9 cellular contexts compared by ENCODE assay signal in genomic region chr17:38672788-38673713, GRCh38. TPM values are rescaled to one million over a fixed set of nuclear protein-coding genes. Genes with fewer than 3 reads are reported as not detected.
DNase-seq lines count a peak whose midpoint lies in the region; ATAC-seq, FAIRE-seq and TF ChIP-seq lines count a peak whose summit lies in the region.
"Had no signal": no experiment of that assay in that cellular context is flagged by ENCODE, and none has a peak within 500 bp of the region (broad histone marks: within the 10 kb centered on the region; RNA-seq: fewer than 3 reads in every experiment).

No MANE protein-coding gene starts in this region.

- no peak for FAIRE-seq in pancreas (lab: Jason Lieb, UNC)

- H3K27ac ChIP-seq in DND-41 (ENCODE audit: low read length) (no peak overlapping the region), OCI-LY3 (ENCODE audit: low read length) (no peak overlapping the region), pancreas (no peak overlapping the region)

- H4K20me1 ChIP-seq in DND-41 (ENCODE audit: insufficient read depth, low read length) (peaks cover 15% of the 10 kb centered on the region; the same call in 1 of the 2 replicates), OCI-LY3 (ENCODE audit: insufficient read depth, low read length) (peaks cover 14% of the 10 kb centered on the region; the same call in 1 of the 2 replicates)

- WGBS in pancreas, 2 donors = 24 to 25% methylated on average over 47 of the region's 47 CpGs

- H3K79me2 ChIP-seq in DND-41 (ENCODE audit: insufficient read depth, low read length) (peaks cover 7% of the 10 kb centered on the region; the same call in 1 of the 2 replicates), OCI-LY3 (ENCODE audit: low read length) (peaks cover 12% of the 10 kb centered on the region)

- ATAC-seq in DND-41 (ENCODE audit: insufficient read depth, low read depth) = no peak
- no peak for ATAC-seq in pancreas
- no peak for ATAC-seq in GM18907 (IDR thresholded peaks at IDR 0.05; ENCODE audit: unreplicated experiment)
- ATAC-seq in HG03442 (IDR thresholded peaks at IDR 0.05; ENCODE audit: unreplicated experiment) = no peak

- intact Hi-C loops in pancreas (cut with DNase I) = no loop called here

- DNase-seq in DND-41 = no peak
- peak; percentile 64 for DNase-seq in ecto neural progenitor cell (ENCODE audit: low spot score)
- DNase-seq in pancreas = peak in 3 of 6 donors; percentile 29 to 45 (median 33)
- no peak for DNase-seq in OCI-M2 (lab: John Stamatoyannopoulos, UW; ENCODE audit: unreplicated experiment)
- DNase-seq in NCI-H345 treated with DMSO at 0.1 percent for 48 hours (lab: John Stamatoyannopoulos, UW; ENCODE audit: unreplicated experiment) = no peak
- DNase-seq: SW 1271 had no signal

- H3K4me3 ChIP-seq in DND-41 (ENCODE audit: low read depth in 1 of 2, low read length in 2 of 2) (peak overlapping the region in 1 of 2 experiments; percentile 79; a peak in 1 of 4 replicates), OCI-LY3 (ENCODE audit: low read length) (peak overlapping the region; percentile 94), pancreas (peak overlapping the region; percentile 49 to 73 (median 60))

- TF ChIP-seq CTCF in DND-41 (IDR thresholded peaks at IDR 0.05; ENCODE audit: borderline replicate concordance, extremely low read depth, low read length, poor library complexity, severe bottlenecking) (no peak), OCI-LY3 (IDR thresholded peaks at IDR 0.05; ENCODE audit: low read depth, low read length) (no peak), pancreas (IDR thresholded peaks at IDR 0.05) (no peak)

- H3K4me2 ChIP-seq in DND-41 (ENCODE audit: insufficient read depth, low read length) (peak overlapping the region; percentile 97), OCI-LY3 (ENCODE audit: low read length) (peak overlapping the region; percentile 90)

- no peaks in the 10 kb centered on the region; the same call in 1 of the 2 replicates for H3K36me3 ChIP-seq in DND-41 (ENCODE audit: insufficient read depth, low read length)
- H3K36me3 ChIP-seq in OCI-LY3 (replicated peaks; ENCODE audit: low read depth, low read length) = peaks cover 3% of the 10 kb centered on the region
- no peaks in the 10 kb centered on the region for H3K36me3 ChIP-seq in pancreas

- H3K27me3 ChIP-seq in DND-41 (ENCODE audit: insufficient read depth, low read length, poor library complexity) = peaks cover 18% of the 10 kb centered on the region
- H3K27me3 ChIP-seq in OCI-LY3 (ENCODE audit: low read depth, low read length) = peaks cover 21% of the 10 kb centered on the region
- no peaks in the 10 kb centered on the region for H3K27me3 ChIP-seq in pancreas

- no peak overlapping the region for H2AFZ ChIP-seq in DND-41 (ENCODE audit: low read depth, low read length)
- no peak overlapping the region for H2AFZ ChIP-seq in OCI-LY3 (ENCODE audit: low read depth, low read length)

- H3K9me3 ChIP-seq in DND-41 (ENCODE audit: insufficient read depth, low read length, severe bottlenecking) (no peaks in the 10 kb centered on the region), OCI-LY3 (ENCODE audit: insufficient read depth, low read length) (no peaks in the 10 kb centered on the region), pancreas (no peaks in the 10 kb centered on the region)

- H3K4me1 ChIP-seq in DND-41 (ENCODE audit: insufficient read depth, low read length) = peaks cover 40% of the 10 kb centered on the region
- peaks cover 34% of the 10 kb centered on the region for H3K4me1 ChIP-seq in OCI-LY3 (ENCODE audit: low read length)
- peaks cover 0 to 4% (median 3%) of the 10 kb centered on the region in 3 donors for H3K4me1 ChIP-seq in pancreas

- H3K9ac ChIP-seq in DND-41 (ENCODE audit: low read depth, low read length) (peak overlapping the region; percentile 91; the same call in 1 of the 2 replicates), OCI-LY3 (ENCODE audit: low read length) (no peak overlapping the region)

RNA-seq across cellular contexts. Expression of gene EPOP, which starts 1.7 kb away (rescaled TPM):
- 1 to 10 TPM; 2.4 to 4.3 (median 3.1) TPM for total RNA-seq in pancreas
- polyA plus RNA-seq in pancreas = 1 to 10 TPM in 1 of 2 donors, under 1 TPM in 1; 0.49 to 1.4 TPM

RNA-seq across cellular contexts. Expression of gene MLLT6, which starts 32.0 kb away (rescaled TPM):
- 100 to 1,000 TPM in 1 of 6 donors, 10 to 100 TPM in 5; 51.3 to 112 (median 67.4) TPM for total RNA-seq in pancreas
- polyA plus RNA-seq in pancreas = 100 to 1,000 TPM in 1 of 2 donors, 10 to 100 TPM in 1; 69.9 to 181 TPM

RNA-seq across cellular contexts. Expression of gene CISD3, which starts 57.1 kb away (rescaled TPM):
- total RNA-seq in pancreas = 10 to 100 TPM; 27.5 to 44.3 (median 30.9) TPM
- 10 to 100 TPM; 28.1 to 34.9 TPM for polyA plus RNA-seq in pancreas
